In genomic region chr19:54674021-54674617, GRCh38 we compare ENCODE assay signal across 1 cellular context.
TF ChIP-seq lines count a peak whose summit lies in the region.

No MANE protein-coding gene starts in this region.

TF ChIP-seq in HepG2, 621 proteins besides CTCF, POLR2A, EP300 and RAD21 (continued from another document):
- TF ChIP-seq, protein P1, sequence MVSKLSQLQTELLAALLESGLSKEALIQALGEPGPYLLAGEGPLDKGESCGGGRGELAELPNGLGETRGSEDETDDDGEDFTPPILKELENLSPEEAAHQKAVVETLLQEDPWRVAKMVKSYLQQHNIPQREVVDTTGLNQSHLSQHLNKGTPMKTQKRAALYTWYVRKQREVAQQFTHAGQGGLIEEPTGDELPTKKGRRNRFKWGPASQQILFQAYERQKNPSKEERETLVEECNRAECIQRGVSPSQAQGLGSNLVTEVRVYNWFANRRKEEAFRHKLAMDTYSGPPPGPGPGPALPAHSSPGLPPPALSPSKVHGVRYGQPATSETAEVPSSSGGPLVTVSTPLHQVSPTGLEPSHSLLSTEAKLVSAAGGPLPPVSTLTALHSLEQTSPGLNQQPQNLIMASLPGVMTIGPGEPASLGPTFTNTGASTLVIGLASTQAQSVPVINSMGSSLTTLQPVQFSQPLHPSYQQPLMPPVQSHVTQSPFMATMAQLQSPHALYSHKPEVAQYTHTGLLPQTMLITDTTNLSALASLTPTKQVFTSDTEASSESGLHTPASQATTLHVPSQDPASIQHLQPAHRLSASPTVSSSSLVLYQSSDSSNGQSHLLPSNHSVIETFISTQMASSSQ (IDR thresholded peaks at IDR 0.05; ENCODE audit: low read depth) = no peak
- TF ChIP-seq, protein P1 (CRISPR knock-in tag; IDR thresholded peaks at IDR 0.05; ENCODE audit: borderline replicate concordance) = no peak
- TF ChIP-seq ARID3A (IDR thresholded peaks at IDR 0.05; ENCODE audit: low read depth, low read length) = peak; percentile 37; the same call in 1 of the 2 replicates
- no peak for TF ChIP-seq HIC2 (CRISPR knock-in tag; IDR thresholded peaks at IDR 0.05; ENCODE audit: low read depth)
- no peak for TF ChIP-seq ZBTB39 (CRISPR knock-in tag; IDR thresholded peaks at IDR 0.05)
- TF ChIP-seq FOXA1 (IDR thresholded peaks at IDR 0.05) = peak; percentile 6; the same call in 1 of the 2 replicates
- TF ChIP-seq FOXA1 (CRISPR knock-in tag; IDR thresholded peaks at IDR 0.05) = peak; percentile 82
- TF ChIP-seq SRSF9 (IDR thresholded peaks at IDR 0.05; ENCODE audit: borderline replicate concordance, insufficient read depth, low read depth, low read length, poor library complexity, severe bottlenecking) = no peak
- 0 out of 2 replicates have a peak, but pooled peaks have one; percentile 12 for TF ChIP-seq STAG1 (CRISPR knock-in tag; IDR thresholded peaks at IDR 0.05)
- peak; percentile 72 for TF ChIP-seq FOXP4 (CRISPR knock-in tag; IDR thresholded peaks at IDR 0.05)
- no peak for TF ChIP-seq E2F5 (CRISPR knock-in tag; conservative IDR thresholded peaks at IDR 0.05)
- peak; percentile 95 for TF ChIP-seq ZNF652 (CRISPR knock-in tag; IDR thresholded peaks at IDR 0.05; ENCODE audit: borderline replicate concordance, low read depth)
